Comparison of ENCODE assay signal across 16 cellular contexts in genomic region chr2:145631561-145631960, GRCh38.
A peak's percentile ranks its signal among the peaks of the same experiment; 100 is the strongest.
DNase-seq lines count a peak whose midpoint lies in the region; ATAC-seq, FAIRE-seq and TF ChIP-seq lines count a peak whose summit lies in the region.
"Had no signal": no experiment of that assay in that cellular context is flagged by ENCODE, and none has a peak within 500 bp of the region (broad histone marks: within the 10 kb centered on the region; RNA-seq: fewer than 3 reads in every experiment).

No MANE protein-coding gene starts in this region.

- POLR2A ChIA-PET in K562 (lab: Yijun Ruan, JAX), result no interaction called here
- POLR2A ChIA-PET in activated CD4-positive, alpha-beta T cell treated with anti-CD3 and anti-CD28 coated beads, Interleukin-2, amount 10 ng/mL, durations not matched to agents 7 days and 5 days (lab: Charles Lee), result no interaction called here

- TF ChIP-seq POLR2A in K562 (conservative IDR thresholded peaks at IDR 0.05), result no peak

- no peak overlapping the region for H3K4me3 Mint-ChIP-seq in HFFc6
- no peak overlapping the region for H3K4me3 Mint-ChIP-seq in activated CD4-positive, alpha-beta T cell treated with anti-CD3 and anti-CD28 coated beads, Interleukin-2, amount 10 ng/mL, durations not matched to agents 7 days and 5 days
- H3K4me3 Mint-ChIP-seq: IgD-negative memory B cell, T-cell had no signal

- no peaks in the 10 kb centered on the region for H3K36me3 Mint-ChIP-seq in HFFc6 (ENCODE audit: low read depth)
- H3K36me3 Mint-ChIP-seq in activated CD4-positive, alpha-beta T cell treated with anti-CD3 and anti-CD28 coated beads, Interleukin-2, amount 10 ng/mL, durations not matched to agents 7 days and 5 days (ENCODE audit: low read depth), result no peaks in the 10 kb centered on the region
- H3K36me3 Mint-ChIP-seq: IgD-negative memory B cell, T-cell had no signal

- no peaks in the 10 kb centered on the region for H3K9me1 ChIP-seq in K562 (ENCODE audit: control insufficient read depth, insufficient read depth, low read length)
- no peaks in the 10 kb centered on the region for H3K9me1 ChIP-seq in keratinocyte (ENCODE audit: control insufficient read depth, extremely low read depth, insufficient read depth, low read length)

- no peak overlapping the region for H3K4me2 ChIP-seq in DND-41 (ENCODE audit: insufficient read depth, low read length)
- no peak overlapping the region for H3K4me2 ChIP-seq in K562 (ENCODE audit: insufficient read depth, low read length)
- no peak overlapping the region for H3K4me2 ChIP-seq in keratinocyte (ENCODE audit: control insufficient read depth, extremely low read depth, insufficient read depth, low read depth, low read length)

- CTCF ChIA-PET in K562 (lab: Yijun Ruan, JAX; ENCODE audit: low intra/inter-chr PET ratio), result no interaction called here
- CTCF ChIA-PET in activated CD4-positive, alpha-beta T cell treated with anti-CD3 and anti-CD28 coated beads, Interleukin-2, amount 10 ng/mL, durations not matched to agents 7 days and 5 days (lab: Charles Lee), result no interaction called here

- H3K27me3 ChIP-seq in DND-41 (ENCODE audit: insufficient read depth, low read length, poor library complexity) (no peaks in the 10 kb centered on the region), K562 (ENCODE audit: control insufficient read depth in 2 of 2, insufficient read depth in 2 of 2, low read length in 2 of 2) (no peaks in the 10 kb centered on the region), keratinocyte (ENCODE audit: control insufficient read depth, extremely low read depth, insufficient read depth, low read length) (no peaks in the 10 kb centered on the region)

- in situ Hi-C loops in K562 (cut with MboI), result no loop called here

- 40% methylated on average over 1 of the region's 1 CpG for WGBS in K562 (ENCODE audit: insufficient coverage, low coverage, missing lambda C conversion rate)

- H3K36me3 ChIP-seq in DND-41 (ENCODE audit: insufficient read depth, low read length), result no peaks in the 10 kb centered on the region
- no peaks in the 10 kb centered on the region for H3K36me3 ChIP-seq in K562 (ENCODE audit: control insufficient read depth, insufficient read depth, low read length)
- no peaks in the 10 kb centered on the region for H3K36me3 ChIP-seq in keratinocyte (ENCODE audit: control insufficient read depth in 2 of 2, extremely low read depth in 1 of 2, insufficient read depth in 2 of 2, low read length in 2 of 2)

- H4K20me1 ChIP-seq in DND-41 (ENCODE audit: insufficient read depth, low read length) (no peaks in the 10 kb centered on the region), K562 (replicated peaks; ENCODE audit: control insufficient read depth, insufficient read depth, low read length) (no peaks in the 10 kb centered on the region), keratinocyte (ENCODE audit: control insufficient read depth, extremely low read depth, insufficient read depth, low read length) (no peaks in the 10 kb centered on the region)

- no TSS peak for BruUV-seq in K562 (replicated peaks; lab: Mats Ljungman, UMichigan)

- H3K4me1 Mint-ChIP-seq in HFFc6 (ENCODE audit: low read depth), result peaks cover 21% of the 10 kb centered on the region
- no peaks in the 10 kb centered on the region for H3K4me1 Mint-ChIP-seq in activated CD4-positive, alpha-beta T cell treated with anti-CD3 and anti-CD28 coated beads, Interleukin-2, amount 10 ng/mL, durations not matched to agents 7 days and 5 days
- H3K4me1 Mint-ChIP-seq: IgD-negative memory B cell, T-cell had no signal

- H2AFZ ChIP-seq in DND-41 (ENCODE audit: low read depth, low read length) (peak overlapping the region; percentile 42; the same call in 1 of the 2 replicates), K562 (ENCODE audit: low read depth, low read length) (peak overlapping the region; percentile 36; the same call in 1 of the 2 replicates), keratinocyte (ENCODE audit: control insufficient read depth, low read length) (no peak overlapping the region)

- no peak for TF ChIP-seq RAD21 in K562 (CRISPR knock-in tag; conservative IDR thresholded peaks at IDR 0.05 in 1 of 2, IDR thresholded peaks at IDR 0.05 in 1 of 2)

- intact Hi-C loops in K562 (cut with micrococcal nuclease), result no loop called here

- H3K9me3 Mint-ChIP-seq in HFFc6, result no peaks in the 10 kb centered on the region
- H3K9me3 Mint-ChIP-seq in activated CD4-positive, alpha-beta T cell treated with anti-CD3 and anti-CD28 coated beads, Interleukin-2, amount 10 ng/mL, durations not matched to agents 7 days and 5 days, result no peaks in the 10 kb centered on the region
- H3K9me3 Mint-ChIP-seq: IgD-negative memory B cell, T-cell had no signal

- H3K4me1 ChIP-seq in DND-41 (ENCODE audit: insufficient read depth, low read length) (no peaks in the 10 kb centered on the region), K562 (replicated peaks in 1 of 2; ENCODE audit: control insufficient read depth in 2 of 2, insufficient read depth in 2 of 2, low read length in 2 of 2) (no peaks in the 10 kb centered on the region), keratinocyte (ENCODE audit: control insufficient read depth, extremely low read depth, insufficient read depth, low read length) (no peaks in the 10 kb centered on the region)

- TF ChIP-seq EP300 in K562 (IDR thresholded peaks at IDR 0.05; ENCODE audit: low read length), result no peak

- no peak overlapping the region for H3K9ac ChIP-seq in DND-41 (ENCODE audit: low read depth, low read length)
- no peak overlapping the region for H3K9ac ChIP-seq in K562 (ENCODE audit: insufficient read depth in 1 of 2, low read depth in 2 of 2, low read length in 2 of 2)
- H3K9ac ChIP-seq in keratinocyte (ENCODE audit: control insufficient read depth, extremely low read depth, insufficient read depth, low read length), result no peak overlapping the region

- dilution Hi-C loops in keratinocyte (cut with MboI; ENCODE audit: extremely low pct_ligation_motif_present, low sequenced_read_pairs), result no loop called here

- no peak overlapping the region for H3K27ac ChIP-seq in DND-41 (ENCODE audit: low read length)
- H3K27ac ChIP-seq in K562 (ENCODE audit: extremely low read depth, low read depth, low read length), result no peak overlapping the region
- H3K27ac ChIP-seq in keratinocyte (ENCODE audit: control insufficient read depth, insufficient read depth, low read length), result no peak overlapping the region

- DNase-seq in DND-41 (no peak), HFFc6 (no peak), K562 (ENCODE audit: extremely low read depth in 1 of 4, low spot score in 3 of 4) (no peak), keratinocyte (ENCODE audit: low read depth, low spot score) (no peak), midbrain (lab: John Stamatoyannopoulos, UW) (no peak)
- DNase-seq in activated CD4-positive, alpha-beta T cell treated with anti-CD3 and anti-CD28 coated beads, Interleukin-2, amount 10 ng/mL, durations not matched to agents 7 days and 5 days, result no peak
- DNase-seq: C1 segment of cervical spinal cord, NCI-H1436 treated with DMSO at 0.1 percent for 48 hours, NCI-H2081 treated with DMSO at 0.1 percent for 48 hours, NCI-H345, NCI-H69, T-cell had no signal

- no peak for ATAC-seq in DND-41 (ENCODE audit: insufficient read depth, low read depth)
- no peak for ATAC-seq in K562
- no peak for ATAC-seq in HG02571 (IDR thresholded peaks at IDR 0.05; ENCODE audit: unreplicated experiment)
- ATAC-seq: T-cell had no signal

- H3K4me3 ChIP-seq in DND-41 (ENCODE audit: low read depth in 1 of 2, low read length in 2 of 2) (no peak overlapping the region), K562 (no peak overlapping the region), keratinocyte (ENCODE audit: control insufficient read depth in 2 of 3, extremely low read depth in 1 of 3, insufficient read depth in 2 of 3, low read depth in 1 of 3, low read length in 3 of 3) (no peak overlapping the region)

- TF ChIP-seq CTCF in DND-41 (IDR thresholded peaks at IDR 0.05; ENCODE audit: borderline replicate concordance, extremely low read depth, low read length, poor library complexity, severe bottlenecking) (no peak), HFFc6 (IDR thresholded peaks at IDR 0.05) (no peak), K562 (IDR thresholded peaks at IDR 0.05 in 2 of 3, conservative IDR thresholded peaks at IDR 0.05 in 1 of 3; ENCODE audit: insufficient read depth in 2 of 3, low read depth in 1 of 3, low read length in 3 of 3) (no peak), keratinocyte (optimal IDR thresholded peaks at IDR 0.05 in 1 of 3, IDR thresholded peaks at IDR 0.05 in 1 of 3, conservative IDR thresholded peaks at IDR 0.05 in 1 of 3; ENCODE audit: extremely low read depth in 1 of 3, insufficient read depth in 2 of 3, low read length in 3 of 3) (no peak)

- FAIRE-seq in K562 (lab: Jason Lieb, UNC), result no peak
- FAIRE-seq in keratinocyte (lab: Jason Lieb, UNC), result peak; percentile 64
- FAIRE-seq: G401.6, H1 had no signal

- H3K9me3 ChIP-seq in DND-41 (ENCODE audit: insufficient read depth, low read length, severe bottlenecking), result no peaks in the 10 kb centered on the region
- H3K9me3 ChIP-seq in K562 (replicated peaks; ENCODE audit: control insufficient read depth, insufficient read depth, low read depth, low read length), result no peaks in the 10 kb centered on the region
- H3K9me3 ChIP-seq in keratinocyte (ENCODE audit: control insufficient read depth, low read depth, low read length), result no peaks in the 10 kb centered on the region

- peak overlapping the region; percentile 15 for H3K27ac Mint-ChIP-seq in HFFc6
- H3K27ac Mint-ChIP-seq in activated CD4-positive, alpha-beta T cell treated with anti-CD3 and anti-CD28 coated beads, Interleukin-2, amount 10 ng/mL, durations not matched to agents 7 days and 5 days, result no peak overlapping the region
- H3K27ac Mint-ChIP-seq: IgD-negative memory B cell, T-cell had no signal

- H3K27me3 Mint-ChIP-seq in HFFc6 (ENCODE audit: insufficient read depth), result peaks cover 4% of the 10 kb centered on the region; the same call in 1 of the 2 replicates
- H3K27me3 Mint-ChIP-seq in activated CD4-positive, alpha-beta T cell treated with anti-CD3 and anti-CD28 coated beads, Interleukin-2, amount 10 ng/mL, durations not matched to agents 7 days and 5 days, result no peaks in the 10 kb centered on the region
- H3K27me3 Mint-ChIP-seq: IgD-negative memory B cell, T-cell had no signal

- no peaks in the 10 kb centered on the region for H3K79me2 ChIP-seq in DND-41 (ENCODE audit: insufficient read depth, low read length)
- H3K79me2 ChIP-seq in K562 (ENCODE audit: control insufficient read depth, insufficient read depth, low read length), result no peaks in the 10 kb centered on the region
- no peaks in the 10 kb centered on the region for H3K79me2 ChIP-seq in keratinocyte (ENCODE audit: control insufficient read depth, insufficient read depth, low read length)

TF ChIP-seq in K562, 482 proteins besides CTCF, POLR2A, EP300 and RAD21:
- TF ChIP-seq HOXB6 (CRISPR knock-in tag; IDR thresholded peaks at IDR 0.05; ENCODE audit: borderline replicate concordance) (no peak), ZNF316 (IDR thresholded peaks at IDR 0.05) (peak; percentile 41)
